ENCODE assay signal across 9 cellular contexts in genomic region chr6:104789770-104790190, GRCh38.
DNase-seq lines count a peak whose midpoint lies in the region; ATAC-seq and TF ChIP-seq lines count a peak whose summit lies in the region.
"Had no signal": no experiment of that assay in that cellular context is flagged by ENCODE, and none has a peak within 500 bp of the region (broad histone marks: within the 10 kb centered on the region; RNA-seq: fewer than 3 reads in every experiment).

No MANE protein-coding gene starts in this region.

- peak in 2 of 3 donors; percentile 66 to 78 for DNase-seq in CD4-positive, CD25-positive, alpha-beta regulatory T cell
- peak; percentile 45 for DNase-seq in NCI-H69 (lab: John Stamatoyannopoulos, UW)
- peak; percentile 53 for DNase-seq in MCF 10A (ENCODE audit: unreplicated experiment)
- peak in 7 of 10 donors; percentile 1 to 78 (median 39) for DNase-seq in naive thymus-derived CD8-positive, alpha-beta T cell
- DNase-seq in prostate gland (ENCODE audit: low spot score), result no peak
- no peak for DNase-seq in effector CD8-positive, alpha-beta T cell (lab: John Stamatoyannopoulos, UW)
- DNase-seq: activated B cell treated with CpG ODN at 0.5 μM for 24 hours had no signal

- ATAC-seq in CD4-positive, CD25-positive, alpha-beta regulatory T cell (ENCODE audit: low read depth in 2 of 2), result peak; percentile 87 to 95
- ATAC-seq in GM18508 (IDR thresholded peaks at IDR 0.05; ENCODE audit: insufficient read depth, unreplicated experiment), result peak; percentile 86
- ATAC-seq in HG02938 (IDR thresholded peaks at IDR 0.05; ENCODE audit: unreplicated experiment), result peak; percentile 83
- peak; percentile 97 to 99 for ATAC-seq in naive thymus-derived CD8-positive, alpha-beta T cell

- H3K27ac Mint-ChIP-seq in CD4-positive, CD25-positive, alpha-beta regulatory T cell, result peak overlapping the region; percentile 42 to 76 (median 61)
- peak overlapping the region; percentile 95 for H3K27ac Mint-ChIP-seq in MCF 10A (ENCODE audit: low read depth, unreplicated experiment)
- H3K27ac Mint-ChIP-seq in naive thymus-derived CD8-positive, alpha-beta T cell, result peak overlapping the region; percentile 2 to 91 (median 64)
- H3K27ac Mint-ChIP-seq: activated B cell treated with CpG ODN at 0.5 μM for 24 hours had no signal

- peaks cover 14% of the 10 kb centered on the region for H3K4me1 ChIP-seq in CD4-positive, CD25-positive, alpha-beta regulatory T cell (ENCODE audit: control insufficient read depth, insufficient read depth, low read length, poor library complexity, severe bottlenecking)
- H3K4me1 ChIP-seq in prostate gland (replicated peaks), result no peaks in the 10 kb centered on the region

- H3K4me3 ChIP-seq in CD4-positive, CD25-positive, alpha-beta regulatory T cell (ENCODE audit: low read depth, low read length), result peak overlapping the region; percentile 58
- no peak overlapping the region for H3K4me3 ChIP-seq in prostate gland

- TF ChIP-seq CTCF in MCF 10A (IDR thresholded peaks at IDR 0.05; ENCODE audit: unreplicated experiment) (peak; percentile 45), prostate gland (IDR thresholded peaks at IDR 0.05) (peak in 2 of 4 experiments; percentile 14 to 21)

- H3K27me3 Mint-ChIP-seq in CD4-positive, CD25-positive, alpha-beta regulatory T cell, result no peaks in the 10 kb centered on the region
- H3K27me3 Mint-ChIP-seq in MCF 10A (ENCODE audit: insufficient read depth, unreplicated experiment), result no peaks in the 10 kb centered on the region
- no peaks in the 10 kb centered on the region for H3K27me3 Mint-ChIP-seq in naive thymus-derived CD8-positive, alpha-beta T cell
- H3K27me3 Mint-ChIP-seq: activated B cell treated with CpG ODN at 0.5 μM for 24 hours had no signal

- no peak overlapping the region for H3K27ac ChIP-seq in CD4-positive, CD25-positive, alpha-beta regulatory T cell (ENCODE audit: insufficient read depth, low read length, poor library complexity, severe bottlenecking)
- H3K27ac ChIP-seq in prostate gland, result no peak overlapping the region

- POLR2A ChIA-PET in MCF 10A (lab: Yijun Ruan, JAX), result interaction anchor here (0.8 to 1.9 kb wide), 4 partner anchors 70 to 300 kb away, joined by 3 to 5 read pairs (median 4); partner anchors contain the start of gene HACE1
- POLR2A ChIA-PET in naive thymus-derived CD8-positive, alpha-beta T cell (lab: Charles Lee), result interaction anchor here (1.4 kb wide), 1 partner anchor 70 kb away, joined by 6 read pairs; the partner anchor contains the start of gene HACE1

- peaks cover 27 to 32% (median 29%) of the 10 kb centered on the region in 4 donors for H3K4me1 Mint-ChIP-seq in CD4-positive, CD25-positive, alpha-beta regulatory T cell
- peaks cover 21% of the 10 kb centered on the region for H3K4me1 Mint-ChIP-seq in MCF 10A (ENCODE audit: insufficient read depth, unreplicated experiment)
- H3K4me1 Mint-ChIP-seq in naive thymus-derived CD8-positive, alpha-beta T cell, result peaks cover 1 to 18% (median 13%) of the 10 kb centered on the region in 4 donors

- peaks cover 2% of the 10 kb centered on the region for H3K36me3 ChIP-seq in CD4-positive, CD25-positive, alpha-beta regulatory T cell (ENCODE audit: control insufficient read depth, insufficient read depth, low read length)
- no peaks in the 10 kb centered on the region for H3K36me3 ChIP-seq in prostate gland

- TF ChIP-seq POLR2A in prostate gland (IDR thresholded peaks at IDR 0.05), result no peak

- no peaks in the 10 kb centered on the region for H3K27me3 ChIP-seq in CD4-positive, CD25-positive, alpha-beta regulatory T cell (ENCODE audit: control insufficient read depth, insufficient read depth, low read length)
- H3K27me3 ChIP-seq in prostate gland (replicated peaks; ENCODE audit: insufficient read depth), result no peaks in the 10 kb centered on the region

- H3K9me3 ChIP-seq in CD4-positive, CD25-positive, alpha-beta regulatory T cell (ENCODE audit: control insufficient read depth in 2 of 2, low read length in 2 of 2), result no peaks in the 10 kb centered on the region
- no peaks in the 10 kb centered on the region for H3K9me3 ChIP-seq in prostate gland

- intact Hi-C loops in MCF 10A (cut with micrococcal nuclease) (loop anchor here (1.0 to 10.0 kb wide), 3 partner anchors 69 to 615 kb away; partner anchors contain the start of genes HACE1 and PREP), prostate gland (cut with DNase I) (no loop called here)

- no peaks in the 10 kb centered on the region for H3K9me3 Mint-ChIP-seq in CD4-positive, CD25-positive, alpha-beta regulatory T cell
- no peaks in the 10 kb centered on the region for H3K9me3 Mint-ChIP-seq in MCF 10A (ENCODE audit: unreplicated experiment)
- H3K9me3 Mint-ChIP-seq in naive thymus-derived CD8-positive, alpha-beta T cell, result no peaks in the 10 kb centered on the region
- H3K9me3 Mint-ChIP-seq: activated B cell treated with CpG ODN at 0.5 μM for 24 hours had no signal

- CTCF ChIA-PET in MCF 10A (lab: Yijun Ruan, JAX), result interaction anchor here (0.5 to 2.9 kb wide), 22 partner anchors 10 to 587 kb away, joined by 3 to 52 read pairs (median 4); no protein-coding TSS in a partner anchor

- 58% methylated on average over 5 of the region's 5 CpGs for WGBS in prostate gland

- peak overlapping the region in 3 of 4 donors; percentile 17 to 53 (median 45) for H3K4me3 Mint-ChIP-seq in CD4-positive, CD25-positive, alpha-beta regulatory T cell
- peak overlapping the region; percentile 59 for H3K4me3 Mint-ChIP-seq in MCF 10A (ENCODE audit: unreplicated experiment)
- peak overlapping the region in 5 of 10 donors; percentile 20 to 61 (median 34) for H3K4me3 Mint-ChIP-seq in naive thymus-derived CD8-positive, alpha-beta T cell
- H3K4me3 Mint-ChIP-seq: activated B cell treated with CpG ODN at 0.5 μM for 24 hours had no signal

- no TSS peak for BruUV-seq in MCF 10A (replicated peaks; lab: Mats Ljungman, UMichigan)

- H3K36me3 Mint-ChIP-seq in CD4-positive, CD25-positive, alpha-beta regulatory T cell, result peaks cover 24% of the 10 kb centered on the region
- peaks cover 11% of the 10 kb centered on the region for H3K36me3 Mint-ChIP-seq in MCF 10A (ENCODE audit: insufficient read depth, unreplicated experiment)
- H3K36me3 Mint-ChIP-seq in naive thymus-derived CD8-positive, alpha-beta T cell, result peaks cover 0 to 32% (median 6%) of the 10 kb centered on the region in 3 donors

Comparison
In these comparisons a context has a peak if more than half of its experiments do, and no peak if none do; other contexts are left out.
1. DNase-seq: peak in CD4-positive, CD25-positive, alpha-beta regulatory T cell (2 of 3), NCI-H69 (single experiment), MCF 10A (single experiment) and naive thymus-derived CD8-positive, alpha-beta T cell (7 of 10); none in prostate gland (single experiment) and effector CD8-positive, alpha-beta T cell (single experiment).
2. Peak in every context shown above with its lines, with median percentiles within 50 percentile points of each other: ATAC-seq and H3K27ac Mint-ChIP-seq.